In the genomic region with DNA sequence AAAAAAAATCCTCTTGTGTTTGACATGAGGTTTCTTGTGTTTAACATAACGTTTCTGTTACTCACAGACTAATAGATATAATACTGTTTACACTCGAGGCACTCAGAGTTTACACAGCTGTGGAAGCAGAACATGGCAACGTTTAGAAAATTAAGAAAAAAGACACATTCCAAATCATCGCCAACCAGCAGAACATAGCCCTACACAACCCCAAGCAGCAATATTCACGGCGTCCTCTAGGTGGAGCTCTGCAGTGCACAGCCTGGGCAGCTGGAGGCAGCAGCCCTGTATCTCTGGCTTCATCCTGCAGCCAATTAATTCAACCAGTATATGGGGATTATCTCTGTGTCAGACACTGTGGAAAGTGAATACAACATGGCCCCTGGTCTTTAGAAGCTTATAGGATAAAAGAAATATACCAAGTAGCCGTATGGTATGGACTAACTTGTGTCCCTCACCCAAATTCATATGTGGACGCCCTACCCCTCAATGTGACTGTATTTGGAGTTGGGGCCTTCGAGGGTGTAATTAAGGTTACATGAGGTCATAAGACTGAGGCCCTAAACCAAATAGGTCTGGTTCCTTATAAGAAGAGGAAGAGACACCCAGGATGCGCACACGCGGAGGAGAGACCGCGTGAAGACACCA, we compare ENCODE assay signal across 8 cellular contexts. TPM values are rescaled to one million over a fixed set of nuclear protein-coding genes. Genes with fewer than 3 reads are reported as not detected.
A peak's percentile ranks its signal among the peaks of the same experiment; 100 is the strongest.
DNase-seq lines count a peak whose midpoint lies in the region; ATAC-seq and TF ChIP-seq lines count a peak whose summit lies in the region.

No MANE protein-coding gene starts in this region.

- H3K4me1 ChIP-seq in IMR-90 (ENCODE audit: control insufficient read depth, insufficient read depth, low read length) (peaks cover 5% of the 10 kb centered on the region; the same call in 1 of the 2 replicates), prostate gland (replicated peaks) (no peaks in the 10 kb centered on the region)

- H3K9ac ChIP-seq in IMR-90 (ENCODE audit: low read depth, low read length): no peak overlapping the region

- no peak overlapping the region for H3K56ac ChIP-seq in IMR-90 (ENCODE audit: extremely low read depth, insufficient read depth, low read length)

- H3K36me3 ChIP-seq in IMR-90 (ENCODE audit: control insufficient read depth, insufficient read depth, low read length): no peaks in the 10 kb centered on the region
- H3K36me3 ChIP-seq in prostate gland: no peaks in the 10 kb centered on the region

- no peak overlapping the region for H3K18ac ChIP-seq in IMR-90 (ENCODE audit: low read depth, low read length)

- no peak for TF ChIP-seq POLR2A in IMR-90 (IDR thresholded peaks at IDR 0.05; ENCODE audit: low read depth, low read length)
- no peak for TF ChIP-seq POLR2A in prostate gland (IDR thresholded peaks at IDR 0.05)

- no peak overlapping the region for H3K4me3 ChIP-seq in IMR-90 (ENCODE audit: insufficient read depth, low read depth, low read length)
- no peak overlapping the region for H3K4me3 ChIP-seq in prostate gland

- DNase-seq in Daoy (ENCODE audit: low read depth): peak; percentile 73
- DNase-seq in IMR-90: peak; percentile 96
- DNase-seq in SK-MEL-5 (ENCODE audit: low read depth, low spot score): peak; percentile 82
- peak; percentile 81 for DNase-seq in activated naive CD4-positive, alpha-beta T cell treated with anti-CD3 and anti-CD28 coated beads, Interleukin-2, amount 50 U/mL, for 16 hours
- DNase-seq in Right ventricle myocardium superior: peak; percentile 90
- DNase-seq in prostate gland (ENCODE audit: low spot score): peak; percentile 50
- DNase-seq in mesenteric fat pad (ENCODE audit: low spot score): no peak

- peak; percentile 71 for TF ChIP-seq RAD21 in IMR-90 (IDR thresholded peaks at IDR 0.05; ENCODE audit: low read length)

- no peak overlapping the region for H3K27ac ChIP-seq in IMR-90 (ENCODE audit: insufficient read depth, low read length)
- no peak overlapping the region for H3K27ac ChIP-seq in prostate gland

- H3K23ac ChIP-seq in IMR-90 (ENCODE audit: low read depth, low read length): no peak overlapping the region

- peak; percentile 96 for TF ChIP-seq CTCF in IMR-90 (conservative IDR thresholded peaks at IDR 0.05; ENCODE audit: low read depth, low read length)
- TF ChIP-seq CTCF in prostate gland (IDR thresholded peaks at IDR 0.05): peak; percentile 17 to 65 (median 54)

- no peak overlapping the region for H2AK9ac ChIP-seq in IMR-90 (replicated peaks; ENCODE audit: low read depth, low read length, poor library complexity)

- peak overlapping the region; percentile 59 for H2AFZ ChIP-seq in IMR-90 (replicated peaks; ENCODE audit: low read length, poor library complexity)

- no peak overlapping the region for H2BK5ac ChIP-seq in IMR-90 (ENCODE audit: low read depth, low read length, poor library complexity, severe bottlenecking)

- no peak overlapping the region for H4K91ac ChIP-seq in IMR-90 (ENCODE audit: insufficient read depth, low read depth, low read length)

- 94% methylated on average over 6 of the region's 14 CpGs; no CpG with 5 or more reads in 1 of the 2 experiments for WGBS in IMR-90 (ENCODE audit: extremely low coverage in 2 of 2, insufficient read length in 1 of 2), 2 experiments
- WGBS in prostate gland: 56% methylated on average over 14 of the region's 14 CpGs

- no peak overlapping the region for H2AK5ac ChIP-seq in IMR-90 (ENCODE audit: low read depth, low read length)

- no peaks in the 10 kb centered on the region; the same call in 1 of the 2 replicates for H3K9me3 ChIP-seq in IMR-90 (ENCODE audit: control insufficient read depth, insufficient read depth, low read length)
- no peaks in the 10 kb centered on the region for H3K9me3 ChIP-seq in prostate gland

- no peak overlapping the region for H4K5ac ChIP-seq in IMR-90 (ENCODE audit: low read depth, low read length)

- dilution Hi-C loops in IMR-90 (cut with HindIII; ENCODE audit: low sequenced_read_pairs, unreplicated experiment): no loop called here

- no peaks in the 10 kb centered on the region for H3K79me1 ChIP-seq in IMR-90 (ENCODE audit: low read depth in 1 of 2, low read length in 2 of 2)

- no peak overlapping the region for H2BK15ac ChIP-seq in IMR-90 (ENCODE audit: low read depth, low read length)

- H3K14ac ChIP-seq in IMR-90 (replicated peaks; ENCODE audit: low read depth, low read length): no peak overlapping the region

- H3K9me1 ChIP-seq in IMR-90 (ENCODE audit: insufficient read depth, low read length): no peaks in the 10 kb centered on the region; the same call in 1 of the 2 replicates

- H2BK20ac ChIP-seq in IMR-90 (ENCODE audit: low read depth, low read length): no peak overlapping the region

- H3K27me3 ChIP-seq in IMR-90 (ENCODE audit: control insufficient read depth, insufficient read depth, low read length): no peaks in the 10 kb centered on the region; the same call in 1 of the 2 replicates
- no peaks in the 10 kb centered on the region for H3K27me3 ChIP-seq in prostate gland (replicated peaks; ENCODE audit: insufficient read depth)

- H3K4ac ChIP-seq in IMR-90 (ENCODE audit: low read depth, low read length): no peak overlapping the region

- POLR2A ChIA-PET in IMR-90 (lab: Charles Lee; ENCODE audit: unreplicated experiment): no interaction called here

- intact Hi-C loops in IMR-90 (cut with micrococcal nuclease): loop anchor here (2.0 to 10.0 kb wide), 3 partner anchors 55 to 335 kb away; a partner anchor contains a TSS
- intact Hi-C loops in Right ventricle myocardium superior (cut with DNase I): loop anchor here (10.0 kb wide), 1 partner anchor 245 kb away; no protein-coding TSS in a partner anchor
- intact Hi-C loops in prostate gland (cut with DNase I): loop anchor here (10.0 kb wide), 1 partner anchor 245 kb away; no protein-coding TSS in a partner anchor

- H3K4me2 ChIP-seq in IMR-90 (ENCODE audit: low read depth, low read length): no peak overlapping the region

- ATAC-seq in GM21526 (IDR thresholded peaks at IDR 0.05; ENCODE audit: low FRiP score, unreplicated experiment) (peak; percentile 80), IMR-90 (ENCODE audit: low read depth) (peak; percentile 96), Right ventricle myocardium superior (ENCODE audit: poor library complexity) (peak; percentile 88)

- no peaks in the 10 kb centered on the region for H4K20me1 ChIP-seq in IMR-90 (ENCODE audit: insufficient read depth, low read length)

- in situ Hi-C loops in IMR-90 (cut with MboI; ENCODE audit: low sequenced_read_pairs): no loop called here
- in situ Hi-C loops in SK-MEL-5 (cut with HindIII; ENCODE audit: low pct_unique_long_range_greater_than_20kb, low sequenced_read_pairs): no loop called here

- CTCF ChIA-PET in IMR-90 (lab: Yijun Ruan, JAX): interaction anchor here (0.5 to 1.8 kb wide), 16 partner anchors 7 to 258 kb away, joined by 3 to 24 read pairs (median 3); no protein-coding TSS in a partner anchor

- H4K8ac ChIP-seq in IMR-90 (ENCODE audit: low read depth in 2 of 2, low read length in 2 of 2): no peak overlapping the region

- H2BK120ac ChIP-seq in IMR-90 (ENCODE audit: low read depth, low read length): no peak overlapping the region; the same call in 1 of the 2 replicates

- BruUV-seq in IMR-90 (replicated peaks; lab: Mats Ljungman, UMichigan): no TSS peak

TF ChIP-seq in IMR-90, 13 proteins besides CTCF, POLR2A, EP300 and RAD21 (continues in another document):
- TF ChIP-seq, protein P1, sequence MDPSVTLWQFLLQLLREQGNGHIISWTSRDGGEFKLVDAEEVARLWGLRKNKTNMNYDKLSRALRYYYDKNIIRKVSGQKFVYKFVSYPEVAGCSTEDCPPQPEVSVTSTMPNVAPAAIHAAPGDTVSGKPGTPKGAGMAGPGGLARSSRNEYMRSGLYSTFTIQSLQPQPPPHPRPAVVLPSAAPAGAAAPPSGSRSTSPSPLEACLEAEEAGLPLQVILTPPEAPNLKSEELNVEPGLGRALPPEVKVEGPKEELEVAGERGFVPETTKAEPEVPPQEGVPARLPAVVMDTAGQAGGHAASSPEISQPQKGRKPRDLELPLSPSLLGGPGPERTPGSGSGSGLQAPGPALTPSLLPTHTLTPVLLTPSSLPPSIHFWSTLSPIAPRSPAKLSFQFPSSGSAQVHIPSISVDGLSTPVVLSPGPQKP (IDR thresholded peaks at IDR 0.05; ENCODE audit: borderline replicate concordance, low read depth, low read length): no peak
- TF ChIP-seq CHD1 (IDR thresholded peaks at IDR 0.05; ENCODE audit: low read depth, low read length) (no peak), MXI1 (IDR thresholded peaks at IDR 0.05; ENCODE audit: borderline replicate concordance, low read depth, low read length) (no peak), CEBPB (IDR thresholded peaks at IDR 0.05; ENCODE audit: low read depth, low read length) (no peak), RFX5 (IDR thresholded peaks at IDR 0.05; ENCODE audit: low read depth, low read length) (no peak), FOS (IDR thresholded peaks at IDR 0.05; ENCODE audit: low read depth, low read length) (peak; percentile 50; the same call in 1 of the 2 replicates), BHLHE40 (IDR thresholded peaks at IDR 0.05; ENCODE audit: low read depth, low read length) (0 out of 2 replicates have a peak, but pooled peaks have one; percentile 25), MAFK (IDR thresholded peaks at IDR 0.05; ENCODE audit: low read depth, low read length) (no peak), RCOR1 (IDR thresholded peaks at IDR 0.05; ENCODE audit: insufficient replicate concordance, low read length) (no peak), SMC3 (IDR thresholded peaks at IDR 0.05; ENCODE audit: low read depth, low read length) (peak; percentile 48)

RNA-seq across cellular contexts. Expression of a gene that starts 36.5 kb away (rescaled TPM):
- 11.2 and 13.3 TPM in 2 replicates for total RNA-seq in Daoy (2014; rRNA removed; shearing (Covaris generic))
- 6.3 and 6.4 TPM in 2 replicates for total RNA-seq in IMR-90 (2012; rRNA removed)
- polyA plus RNA-seq in IMR-90 (2012; rRNA removed): 3.9 and 4.6 TPM in 2 replicates
- polyA plus RNA-seq in IMR-90 (2012; cell fraction: cytosol; rRNA removed): 3.7 and 5.1 TPM in 2 replicates
- polyA plus RNA-seq in IMR-90 (2012; cell fraction: nucleus; rRNA removed; ENCODE audit: low replicate concordance): 3.2 and 5.1 TPM in 2 replicates
- 12.7 and 14.6 TPM in 2 replicates for total RNA-seq in SK-MEL-5 (2014; rRNA removed; shearing (Covaris generic))
- 15.8 and 19.7 TPM in 2 replicates for polyA plus RNA-seq in SK-MEL-5 (2015; cell fraction: cytosol; rRNA removed)
- 3.6 and 8.0 TPM in 2 replicates for polyA plus RNA-seq in SK-MEL-5 (2015; cell fraction: nucleus; rRNA removed)
- 15.2 TPM for total RNA-seq in Right ventricle myocardium superior
- 10 to 100 TPM; 16.6 to 24.5 TPM for total RNA-seq in prostate gland
- total RNA-seq in mesenteric fat pad: 23.5 TPM

RNA-seq across cellular contexts. Expression of a gene that starts 54.7 kb away (rescaled TPM):
- total RNA-seq in Daoy (2014; rRNA removed; shearing (Covaris generic)): 50.3 and 55.2 TPM in 2 replicates
- 53.6 and 64.7 TPM in 2 replicates for total RNA-seq in IMR-90 (2012; rRNA removed)
- 18.0 and 19.4 TPM in 2 replicates for polyA plus RNA-seq in IMR-90 (2012; rRNA removed)
- 3.2 TPM in 2 replicates for polyA plus RNA-seq in IMR-90 (2012; cell fraction: cytosol; rRNA removed)
- 11.3 and 61.2 TPM in 2 replicates for polyA plus RNA-seq in IMR-90 (2012; cell fraction: nucleus; rRNA removed; ENCODE audit: low replicate concordance)
- 49.3 and 52.6 TPM in 2 replicates for total RNA-seq in SK-MEL-5 (2014; rRNA removed; shearing (Covaris generic))
- polyA plus RNA-seq in SK-MEL-5 (2015; cell fraction: cytosol; rRNA removed): 19.9 and 39.7 TPM in 2 replicates
- 48.3 and 50.0 TPM in 2 replicates for polyA plus RNA-seq in SK-MEL-5 (2015; cell fraction: nucleus; rRNA removed)
- 35.8 TPM for total RNA-seq in Right ventricle myocardium superior
- total RNA-seq in prostate gland: 10 to 100 TPM; 55.0 to 97.9 TPM
- 55.8 TPM for total RNA-seq in mesenteric fat pad
